In genomic region chr17:67244621-67245072, GRCh38 we compare ENCODE assay signal across 9 cellular contexts. TPM values are rescaled to one million over a fixed set of nuclear protein-coding genes. Genes with fewer than 3 reads are reported as not detected.
DNase-seq lines count a peak whose midpoint lies in the region; ATAC-seq, FAIRE-seq and TF ChIP-seq lines count a peak whose summit lies in the region.
"Had no signal": no experiment of that assay in that cellular context is flagged by ENCODE, and none has a peak within 500 bp of the region (broad histone marks: within the 10 kb centered on the region; RNA-seq: fewer than 3 reads in every experiment).

No MANE protein-coding gene starts in this region.

- peak overlapping the region; percentile 91 for H3K4me3 Mint-ChIP-seq in T-helper 2 cell treated with Interferon-gamma antibody and Interleukin-4, amounts not matched to agents 5 μg/mL and 100 μg/mL, for 36 hours

- FAIRE-seq in pancreas (lab: Jason Lieb, UNC) = no peak
- FAIRE-seq: G401.6 had no signal

- intact Hi-C loops in pancreas (cut with DNase I) = no loop called here

- H3K36me3 ChIP-seq in pancreas = no peaks in the 10 kb centered on the region

- no peak for TF ChIP-seq CTCF in WI38 (IDR thresholded peaks at IDR 0.05; ENCODE audit: low read depth, low read length)
- TF ChIP-seq CTCF in fibroblast of villous mesenchyme (IDR thresholded peaks at IDR 0.05; ENCODE audit: insufficient read depth, low read depth, low read length) = no peak
- no peak for TF ChIP-seq CTCF in pancreas (IDR thresholded peaks at IDR 0.05)

- in situ Hi-C loops in G401 (cut with HindIII; ENCODE audit: low sequenced_read_pairs) = no loop called here

- 0 to 1% methylated on average over 15 to 42 of the region's 42 CpGs for WGBS in pancreas, 2 donors

- H3K36me3 Mint-ChIP-seq in T-helper 2 cell treated with Interferon-gamma antibody and Interleukin-4, amounts not matched to agents 5 μg/mL and 100 μg/mL, for 36 hours (ENCODE audit: low read depth) = peaks cover 23% of the 10 kb centered on the region

- DNase-seq in T-helper 2 cell treated with Interferon-gamma antibody and Interleukin-4, amounts not matched to agents 5 μg/mL and 100 μg/mL, for 36 hours (ENCODE audit: low spot score) = no peak
- no peak for DNase-seq in T-helper 2 cell
- DNase-seq in fibroblast of villous mesenchyme (ENCODE audit: low read depth) = no peak
- DNase-seq in pancreas = peak; percentile 10 to 78 (median 40)
- no peak for DNase-seq in G401 (ENCODE audit: low spot score)
- no peak for DNase-seq in CD1c-positive myeloid dendritic cell (ENCODE audit: extremely low spot score)

- peaks cover 13 to 41% (median 34%) of the 10 kb centered on the region in 3 donors for H3K4me1 ChIP-seq in pancreas

- H3K27ac ChIP-seq in pancreas = peak overlapping the region; percentile 68 to 91 (median 84)

- H3K27me3 Mint-ChIP-seq in T-helper 2 cell treated with Interferon-gamma antibody and Interleukin-4, amounts not matched to agents 5 μg/mL and 100 μg/mL, for 36 hours (ENCODE audit: low read depth) = peaks cover 14% of the 10 kb centered on the region

- no peaks in the 10 kb centered on the region for H3K27me3 ChIP-seq in pancreas

- H3K4me3 ChIP-seq in WI38 (ENCODE audit: low read depth, low read length) (peak overlapping the region; percentile 88), fibroblast of villous mesenchyme (ENCODE audit: low read depth, low read length) (peak overlapping the region; percentile 79), pancreas (peak overlapping the region; percentile 55 to 100 (median 98))

- H3K9me3 ChIP-seq in pancreas = no peaks in the 10 kb centered on the region

- ATAC-seq in HG03039 (IDR thresholded peaks at IDR 0.05; ENCODE audit: unreplicated experiment) (peak; percentile 24), pancreas (peak; percentile 20 to 35 (median 24))

- H3K9me3 Mint-ChIP-seq in T-helper 2 cell treated with Interferon-gamma antibody and Interleukin-4, amounts not matched to agents 5 μg/mL and 100 μg/mL, for 36 hours = no peaks in the 10 kb centered on the region

- H3K27ac Mint-ChIP-seq in T-helper 2 cell treated with Interferon-gamma antibody and Interleukin-4, amounts not matched to agents 5 μg/mL and 100 μg/mL, for 36 hours = peak overlapping the region; percentile 87

- peaks cover 44% of the 10 kb centered on the region for H3K4me1 Mint-ChIP-seq in T-helper 2 cell treated with Interferon-gamma antibody and Interleukin-4, amounts not matched to agents 5 μg/mL and 100 μg/mL, for 36 hours (ENCODE audit: low read depth)

RNA-seq across cellular contexts. Expression of gene HELZ, which starts 0.3 kb away (rescaled TPM):
- total RNA-seq in fibroblast of villous mesenchyme (53.1 and 89.8 TPM in 2 replicates), pancreas (10 to 100 TPM; 17.4 to 36.6 (median 26.2) TPM)
- 1 to 10 TPM; 4.1 to 4.6 TPM for polyA plus RNA-seq in pancreas
- 49.9 and 75.0 TPM in 2 replicates for total RNA-seq in G401 (2014; rRNA removed; shearing (Covaris generic))

Comparison
In these comparisons a context has a peak if more than half of its experiments do, and no peak if none do; other contexts are left out.
1. DNase-seq: peak in pancreas (6 of 6); none in T-helper 2 cell treated with Interferon-gamma antibody and Interleukin-4, amounts not matched to agents 5 μg/mL and 100 μg/mL, for 36 hours (single experiment), T-helper 2 cell (0 of 5), fibroblast of villous mesenchyme (single experiment), G401 (single experiment) and CD1c-positive myeloid dendritic cell (single experiment).
2. Peak in every context shown above with its lines, with median percentiles within 50 percentile points of each other: H3K4me3 ChIP-seq.